ENCODE assay signal across 8 cellular contexts in the genomic region with DNA sequence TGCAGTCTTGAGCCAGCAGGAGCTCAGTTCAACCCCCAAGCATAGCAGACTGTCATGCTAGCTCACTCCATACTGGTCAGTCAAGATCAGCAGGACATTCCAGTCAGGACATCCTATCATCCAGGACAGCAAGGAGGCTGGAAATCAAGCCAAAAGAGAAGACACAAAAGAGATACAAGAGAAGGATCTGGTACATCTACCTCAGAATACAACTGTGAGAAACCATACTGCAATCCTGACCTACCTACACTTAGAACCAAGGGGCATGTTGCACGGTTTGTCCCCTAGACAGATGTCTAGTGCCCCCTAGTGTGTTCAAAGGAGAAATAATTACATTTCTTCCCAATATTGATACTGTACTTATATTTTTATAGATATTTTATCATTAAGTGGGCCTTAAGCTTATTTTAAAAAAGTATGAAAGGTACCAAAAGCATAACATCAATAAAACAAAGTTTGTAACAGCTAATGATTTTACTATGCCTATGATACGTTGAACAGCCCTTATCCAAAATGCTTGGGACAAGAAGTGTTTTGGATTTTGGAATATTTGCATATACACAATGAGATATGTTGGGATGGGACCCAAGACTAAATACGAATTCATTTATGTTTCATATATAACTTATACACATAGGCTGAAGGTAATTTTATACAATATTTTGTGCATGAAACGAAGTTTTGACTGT. TPM values are rescaled to one million over a fixed set of nuclear protein-coding genes. Genes with fewer than 3 reads are reported as not detected.
DNase-seq lines count a peak whose midpoint lies in the region; ATAC-seq and TF ChIP-seq lines count a peak whose summit lies in the region.

No MANE protein-coding gene starts in this region.

- H3K27ac Mint-ChIP-seq in activated T-helper 2 cell treated with anti-CD3 and anti-CD28 coated beads, Interferon-gamma antibody, Interleukin-2, Interleukin-4, amounts not matched to agents 10 μg/mL and 5 μg/mL and 100 μg/mL, durations not matched to agents 14 hours and 24 hours and 36 hours: no peak overlapping the region

- H3K27me3 Mint-ChIP-seq in activated T-helper 2 cell treated with anti-CD3 and anti-CD28 coated beads, Interferon-gamma antibody, Interleukin-2, Interleukin-4, amounts not matched to agents 10 μg/mL and 5 μg/mL and 100 μg/mL, durations not matched to agents 14 hours and 24 hours and 36 hours (ENCODE audit: low read depth): peaks cover 2% of the 10 kb centered on the region

- TF ChIP-seq CTCF in Peyer's patch (IDR thresholded peaks at IDR 0.05) (peak in 4 of 6 experiments; percentile 51 to 62 (median 58)), osteoblast (IDR thresholded peaks at IDR 0.05; ENCODE audit: extremely low read depth, low read depth, low read length) (peak; percentile 71)

- no peak overlapping the region for H3K4me3 Mint-ChIP-seq in activated T-helper 2 cell treated with anti-CD3 and anti-CD28 coated beads, Interferon-gamma antibody, Interleukin-2, Interleukin-4, amounts not matched to agents 10 μg/mL and 5 μg/mL and 100 μg/mL, durations not matched to agents 14 hours and 24 hours and 36 hours (ENCODE audit: low read depth)

- peaks cover 22% of the 10 kb centered on the region for H3K36me3 Mint-ChIP-seq in activated T-helper 2 cell treated with anti-CD3 and anti-CD28 coated beads, Interferon-gamma antibody, Interleukin-2, Interleukin-4, amounts not matched to agents 10 μg/mL and 5 μg/mL and 100 μg/mL, durations not matched to agents 14 hours and 24 hours and 36 hours (ENCODE audit: low read depth)

- DNase-seq in DMS53 (lab: John Stamatoyannopoulos, UW) (peak; percentile 71), HEK293T (ENCODE audit: extremely low spot score) (peak; percentile 40), Peyer's patch (no peak), erythroblast (lab: John Stamatoyannopoulos, UW) (peak; percentile 20 to 48), osteoblast (ENCODE audit: insufficient read length, low spot score, missing footprints) (no peak)
- no peak for DNase-seq in activated T-helper 2 cell treated with anti-CD3 and anti-CD28 coated beads, Interferon-gamma antibody, Interleukin-2, Interleukin-4, amounts not matched to agents 10 μg/mL and 5 μg/mL and 100 μg/mL, durations not matched to agents 14 hours and 24 hours and 36 hours (ENCODE audit: low spot score)

- ATAC-seq in HG02571 (IDR thresholded peaks at IDR 0.05; ENCODE audit: unreplicated experiment): no peak
- no peak for ATAC-seq in activated CD4-positive, CD25-positive, alpha-beta regulatory T cell treated with anti-CD3 and anti-CD28 coated beads, Interleukin-2, amount 50 U/mL, for 24 hours

- H3K27me3 ChIP-seq in Peyer's patch (no peaks in the 10 kb centered on the region), osteoblast (ENCODE audit: insufficient read depth, low read length) (no peaks in the 10 kb centered on the region)

- H3K4me2 ChIP-seq in osteoblast (ENCODE audit: insufficient read depth, low read length): no peak overlapping the region

- TF ChIP-seq POLR2A in Peyer's patch (IDR thresholded peaks at IDR 0.05) (no peak), erythroblast (IDR thresholded peaks at IDR 0.05; ENCODE audit: low read length) (no peak)

- H3K27ac ChIP-seq in Peyer's patch: no peak overlapping the region
- no peak overlapping the region for H3K27ac ChIP-seq in osteoblast (ENCODE audit: low read depth, low read length)

- H3K79me2 ChIP-seq in osteoblast (ENCODE audit: insufficient read depth, low read length): peaks cover 85% of the 10 kb centered on the region

- H3K9me3 Mint-ChIP-seq in activated T-helper 2 cell treated with anti-CD3 and anti-CD28 coated beads, Interferon-gamma antibody, Interleukin-2, Interleukin-4, amounts not matched to agents 10 μg/mL and 5 μg/mL and 100 μg/mL, durations not matched to agents 14 hours and 24 hours and 36 hours: no peaks in the 10 kb centered on the region

- H3K36me3 ChIP-seq in Peyer's patch (peaks cover 0 to 21% (median 0%) of the 10 kb centered on the region in 3 donors), osteoblast (ENCODE audit: insufficient read depth, low read length) (peaks cover 36% of the 10 kb centered on the region)

- CTCF ChIA-PET in HEK293T (lab: Yijun Ruan, JAX): interaction anchor here (0.6 to 3.8 kb wide), 10 partner anchors 11 to 856 kb away, joined by 3 to 32 read pairs (median 4); a partner anchor contains a TSS

- peaks cover 22% of the 10 kb centered on the region for H3K4me1 Mint-ChIP-seq in activated T-helper 2 cell treated with anti-CD3 and anti-CD28 coated beads, Interferon-gamma antibody, Interleukin-2, Interleukin-4, amounts not matched to agents 10 μg/mL and 5 μg/mL and 100 μg/mL, durations not matched to agents 14 hours and 24 hours and 36 hours (ENCODE audit: low read depth)

- POLR2A ChIA-PET in HEK293T (lab: Yijun Ruan, JAX): no interaction called here

- no peak overlapping the region for H2AFZ ChIP-seq in osteoblast (ENCODE audit: low read length)

- H4K20me1 ChIP-seq in osteoblast (ENCODE audit: insufficient read depth, low read length): peaks cover 31% of the 10 kb centered on the region

- H3K4me1 ChIP-seq in Peyer's patch (peaks cover 0 to 7% (median 0%) of the 10 kb centered on the region in 4 donors), osteoblast (ENCODE audit: insufficient read depth, low read length) (no peaks in the 10 kb centered on the region)

- no peak overlapping the region for H3K4me3 ChIP-seq in Peyer's patch
- no peak overlapping the region for H3K4me3 ChIP-seq in osteoblast (ENCODE audit: insufficient read depth, low read length)

- H3K9me3 ChIP-seq in Peyer's patch (no peaks in the 10 kb centered on the region), osteoblast (ENCODE audit: low read depth, low read length) (no peaks in the 10 kb centered on the region)

- intact Hi-C loops in activated T-helper 2 cell treated with anti-CD3 and anti-CD28 coated beads, Interferon-gamma antibody, Interleukin-2, Interleukin-4, amounts not matched to agents 10 μg/mL and 5 μg/mL and 100 μg/mL, durations not matched to agents 14 hours and 24 hours and 36 hours (cut with micrococcal nuclease): loop anchor here (1.0 to 5.0 kb wide), 2 partner anchors 105 to 530 kb away; no protein-coding TSS in a partner anchor

TF ChIP-seq in HEK293T, 16 proteins besides CTCF, POLR2A, EP300 and RAD21:
- TF ChIP-seq ZNF384 (IDR thresholded peaks at IDR 0.05) (no peak), BHLHE40 (IDR thresholded peaks at IDR 0.05; ENCODE audit: borderline replicate concordance) (no peak), L3MBTL2 (conservative IDR thresholded peaks at IDR 0.05) (no peak)
- TF ChIP-seq, protein P1, sequence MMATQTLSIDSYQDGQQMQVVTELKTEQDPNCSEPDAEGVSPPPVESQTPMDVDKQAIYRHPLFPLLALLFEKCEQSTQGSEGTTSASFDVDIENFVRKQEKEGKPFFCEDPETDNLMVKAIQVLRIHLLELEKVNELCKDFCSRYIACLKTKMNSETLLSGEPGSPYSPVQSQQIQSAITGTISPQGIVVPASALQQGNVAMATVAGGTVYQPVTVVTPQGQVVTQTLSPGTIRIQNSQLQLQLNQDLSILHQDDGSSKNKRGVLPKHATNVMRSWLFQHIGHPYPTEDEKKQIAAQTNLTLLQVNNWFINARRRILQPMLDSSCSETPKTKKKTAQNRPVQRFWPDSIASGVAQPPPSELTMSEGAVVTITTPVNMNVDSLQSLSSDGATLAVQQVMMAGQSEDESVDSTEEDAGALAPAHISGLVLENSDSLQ (IDR thresholded peaks at IDR 0.05): no peak

RNA-seq across cellular contexts. Expression of a gene that starts 26.7 kb away (rescaled TPM):
- total RNA-seq in Peyer's patch (10 to 100 TPM; 17.9 to 33.0 (median 26.5) TPM), osteoblast (52.7 and 54.3 TPM in 2 replicates)
- total RNA-seq in activated T-helper 2 cell treated with anti-CD3 and anti-CD28 coated beads, Interferon-gamma antibody, Interleukin-2, Interleukin-4, amounts not matched to agents 10 μg/mL and 5 μg/mL and 100 μg/mL, durations not matched to agents 14 hours and 24 hours and 36 hours: 22.7 and 26.2 TPM in 2 replicates

Comparison
In these comparisons a context has a peak if more than half of its experiments do, and no peak if none do; other contexts are left out.
1. DNase-seq: peak in DMS53 (single experiment), HEK293T (single experiment) and erythroblast (2 of 2); none in Peyer's patch (0 of 3), osteoblast (single experiment) and activated T-helper 2 cell treated with anti-CD3 and anti-CD28 coated beads, Interferon-gamma antibody, Interleukin-2, Interleukin-4, amounts not matched to agents 10 μg/mL and 5 μg/mL and 100 μg/mL, durations not matched to agents 14 hours and 24 hours and 36 hours (single experiment).